Comparison of ENCODE assay signal across 11 cellular contexts in the genomic region with DNA sequence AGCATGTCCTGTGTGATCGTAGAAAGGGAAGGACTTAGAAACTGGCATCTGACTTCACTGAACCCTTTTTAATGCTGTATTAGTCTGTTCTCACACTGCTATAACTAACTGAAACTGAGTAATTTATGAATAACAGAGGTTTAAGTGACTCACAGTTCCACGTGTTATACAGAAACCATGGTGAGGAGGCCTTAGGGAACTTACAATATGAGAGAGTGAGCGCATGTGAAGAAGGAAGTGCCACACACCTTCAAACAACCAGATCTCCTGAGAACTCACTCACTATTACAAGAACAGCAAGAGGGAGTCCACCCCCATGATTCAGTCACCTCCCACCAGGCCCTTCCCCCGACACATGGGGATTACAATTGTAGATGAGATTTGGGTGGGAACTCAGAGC.
DNase-seq lines count a peak whose midpoint lies in the region; ATAC-seq, FAIRE-seq and TF ChIP-seq lines count a peak whose summit lies in the region.
"Had no signal": no experiment of that assay in that cellular context is flagged by ENCODE, and none has a peak within 500 bp of the region (broad histone marks: within the 10 kb centered on the region; RNA-seq: fewer than 3 reads in every experiment).

No MANE protein-coding gene starts in this region.

- H3K9ac ChIP-seq in kidney (ENCODE audit: low read length in 2 of 2): no peak overlapping the region

- H3K9me3 ChIP-seq in kidney (ENCODE audit: control insufficient read depth in 1 of 2, low read length in 2 of 2): no peaks in the 10 kb centered on the region

- DNase-seq in HPDE6-E6E7 (ENCODE audit: extremely low spot score) (peak; percentile 15), kidney (peak; percentile 25), NCI-H510A treated with DMSO at 0.1 percent for 48 hours (lab: John Stamatoyannopoulos, UW) (no peak), retina (no peak), NCI-H1105 treated with DMSO at 0.1 percent for 48 hours (lab: John Stamatoyannopoulos, UW) (no peak), epidermal melanocyte (ENCODE audit: insufficient read length, low spot score) (no peak)
- DNase-seq: activated CD4-positive, alpha-beta T cell treated with anti-CD3 and anti-CD28 coated beads for 4 hours; dermis blood vessel endothelial cell; NCI-H1694 treated with DMSO at 0.1 percent for 48 hours had no signal

- no peaks in the 10 kb centered on the region for H3K4me1 ChIP-seq in kidney (ENCODE audit: control insufficient read depth in 1 of 2, insufficient read depth in 1 of 2, low read depth in 1 of 2, low read length in 2 of 2)

- ATAC-seq in GM18907 (IDR thresholded peaks at IDR 0.05; ENCODE audit: unreplicated experiment): peak; percentile 98
- peak; percentile 94 for ATAC-seq in HG02588 (IDR thresholded peaks at IDR 0.05; ENCODE audit: unreplicated experiment)

- no peak for FAIRE-seq in kidney (lab: Jason Lieb, UNC)

- H3K27ac ChIP-seq in kidney (ENCODE audit: low read depth in 2 of 2, low read length in 2 of 2): no peak overlapping the region

- no peak for TF ChIP-seq CTCF in kidney (IDR thresholded peaks at IDR 0.05; ENCODE audit: borderline replicate concordance, extremely low read depth, insufficient read depth)

- H3K36me3 ChIP-seq in kidney (ENCODE audit: control insufficient read depth in 1 of 2, insufficient read depth in 2 of 2, low read length in 2 of 2): no peaks in the 10 kb centered on the region

- H3K4me3 ChIP-seq in kidney (ENCODE audit: low read length in 2 of 2): no peak overlapping the region

- intact Hi-C loops in kidney (cut with DNase I): no loop called here

Comparison
In these comparisons a context has a peak if more than half of its experiments do, and no peak if none do; other contexts are left out.
1. DNase-seq: peak in HPDE6-E6E7 (single experiment) and kidney (single experiment); none in NCI-H510A treated with DMSO at 0.1 percent for 48 hours (single experiment), retina (single experiment), NCI-H1105 treated with DMSO at 0.1 percent for 48 hours (single experiment) and epidermal melanocyte (single experiment).